Comparison of ENCODE assay signal across 19 cellular contexts in genomic region chr3:124797426-124797945, GRCh38.
"Had no signal": no experiment of that assay in that cellular context is flagged by ENCODE, and none has a peak within 500 bp of the region (broad histone marks: within the 10 kb centered on the region; RNA-seq: fewer than 3 reads in every experiment).

No MANE protein-coding gene starts in this region.

- DNase-seq: activated CD4-positive, alpha-beta T cell treated with anti-CD3 and anti-CD28 coated beads, Interleukin-2, amount 10 ng/mL, durations not matched to agents 24 days and 14 days; activated CD4-positive, CD25-positive, alpha-beta regulatory T cell; activated CD8-positive, alpha-beta memory T cell treated with anti-CD3 and anti-CD28 coated beads, Interleukin-2, amount 50 U/mL, for 4 hours; activated effector memory CD4-positive, alpha-beta T cell treated with Interleukin-2 at 50 U/mL for 16 hours; activated naive CD4-positive, alpha-beta T cell treated with anti-CD3 and anti-CD28 coated beads, Interleukin-2, amount 50 U/mL, for 16 hours; activated T-cell treated with anti-CD3 and anti-CD28 coated beads, Interleukin-2, amount 50 U/mL, for 4 hours; dermis blood vessel endothelial cell; effector memory CD4-positive, alpha-beta T cell; esophagus squamous epithelium; immature natural killer cell; kidney glomerular epithelial cell; left ventricle myocardium superior; mucosa of descending colon; naive thymus-derived CD4-positive, alpha-beta T cell; sigmoid colon; stimulated activated naive B cell treated with anti-CD40 and anti-IgM and Interleukin-4, amounts not matched to agents 10 μg/mL and 1 μg/mL and 100 μg/mL, for 72 hours had no signal

- H3K9me3 Mint-ChIP-seq: activated CD4-positive, alpha-beta T cell treated with anti-CD3 and anti-CD28 coated beads, Interleukin-2, amount 10 ng/mL, durations not matched to agents 24 days and 14 days; activated T-cell treated with anti-CD3 and anti-CD28 coated beads, Interleukin-2, amount 50 U/mL, for 4 hours; immature natural killer cell; memory B cell; naive thymus-derived CD4-positive, alpha-beta T cell; stimulated activated naive B cell treated with anti-CD40 and anti-IgM and Interleukin-4, amounts not matched to agents 10 μg/mL and 1 μg/mL and 100 μg/mL, for 72 hours had no signal

- H3K27me3 ChIP-seq: breast epithelium, esophagus squamous epithelium, neutrophil, sigmoid colon had no signal

- H3K4me3 ChIP-seq: breast epithelium, esophagus squamous epithelium, mucosa of descending colon, sigmoid colon had no signal

- H3K9me3 ChIP-seq: breast epithelium, esophagus squamous epithelium, mucosa of descending colon, neutrophil, sigmoid colon had no signal

- H3K4me1 Mint-ChIP-seq: activated CD4-positive, alpha-beta T cell treated with anti-CD3 and anti-CD28 coated beads, Interleukin-2, amount 10 ng/mL, durations not matched to agents 24 days and 14 days; memory B cell; stimulated activated naive B cell treated with anti-CD40 and anti-IgM and Interleukin-4, amounts not matched to agents 10 μg/mL and 1 μg/mL and 100 μg/mL, for 72 hours had no signal

- H3K4me1 ChIP-seq: breast epithelium had no signal

- H3K36me3 Mint-ChIP-seq: immature natural killer cell; memory B cell; naive thymus-derived CD4-positive, alpha-beta T cell; stimulated activated naive B cell treated with anti-CD40 and anti-IgM and Interleukin-4, amounts not matched to agents 10 μg/mL and 1 μg/mL and 100 μg/mL, for 72 hours had no signal

- H3K36me3 ChIP-seq: breast epithelium, neutrophil had no signal

- H3K27ac ChIP-seq: breast epithelium, esophagus squamous epithelium, neutrophil, sigmoid colon had no signal

- H3K27ac Mint-ChIP-seq: activated CD4-positive, alpha-beta T cell treated with anti-CD3 and anti-CD28 coated beads, Interleukin-2, amount 10 ng/mL, durations not matched to agents 24 days and 14 days; immature natural killer cell; memory B cell; stimulated activated naive B cell treated with anti-CD40 and anti-IgM and Interleukin-4, amounts not matched to agents 10 μg/mL and 1 μg/mL and 100 μg/mL, for 72 hours had no signal

- H3K4me3 Mint-ChIP-seq: activated CD4-positive, alpha-beta T cell treated with anti-CD3 and anti-CD28 coated beads, Interleukin-2, amount 10 ng/mL, durations not matched to agents 24 days and 14 days; activated T-cell treated with anti-CD3 and anti-CD28 coated beads, Interleukin-2, amount 50 U/mL, for 4 hours; immature natural killer cell; memory B cell; naive thymus-derived CD4-positive, alpha-beta T cell; stimulated activated naive B cell treated with anti-CD40 and anti-IgM and Interleukin-4, amounts not matched to agents 10 μg/mL and 1 μg/mL and 100 μg/mL, for 72 hours had no signal
